12 cellular contexts compared by ENCODE assay signal in the genomic region with DNA sequence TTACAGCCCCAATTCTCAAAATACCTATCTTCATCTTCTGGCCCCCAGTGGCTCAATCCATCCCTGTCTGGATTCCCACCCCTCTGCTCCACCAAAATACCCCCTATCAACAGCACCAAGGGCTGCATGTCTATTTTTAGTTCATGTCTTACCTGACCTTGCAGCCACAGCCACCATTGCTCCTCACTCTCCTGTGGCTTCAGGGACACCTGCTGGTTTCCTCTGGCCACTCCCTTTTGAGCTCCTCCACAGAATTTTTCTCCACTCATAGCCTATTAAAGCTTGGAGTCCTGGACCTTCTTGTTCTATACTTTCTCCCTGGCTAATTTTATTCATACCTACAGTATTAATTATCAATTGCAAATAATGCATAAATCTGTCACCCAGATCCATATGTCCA.
DNase-seq lines count a peak whose midpoint lies in the region; ATAC-seq and TF ChIP-seq lines count a peak whose summit lies in the region.
"Had no signal": no experiment of that assay in that cellular context is flagged by ENCODE, and none has a peak within 500 bp of the region (broad histone marks: within the 10 kb centered on the region; RNA-seq: fewer than 3 reads in every experiment).

No MANE protein-coding gene starts in this region.

- H3F3A ChIP-seq in MM.1S (ENCODE audit: insufficient read depth, low read length) = no peaks in the 10 kb centered on the region
- H3F3A ChIP-seq in SK-N-SH (replicated peaks; ENCODE audit: insufficient read depth) = no peaks in the 10 kb centered on the region

- H3K27ac ChIP-seq in MM.1S (ENCODE audit: low read length) (no peak overlapping the region), SK-N-SH (ENCODE audit: low read depth in 2 of 2, low read length in 1 of 2) (no peak overlapping the region)

- H3K4me2 ChIP-seq in MM.1S (ENCODE audit: low read depth, low read length) = no peak overlapping the region
- no peak overlapping the region for H3K4me2 ChIP-seq in SK-N-SH

- no peaks in the 10 kb centered on the region for H3K36me3 Mint-ChIP-seq in nephron progenitor cell (ENCODE audit: low read depth)
- H3K36me3 Mint-ChIP-seq: stimulated activated naive B cell treated with anti-CD40 and anti-IgM and Interleukin-4, amounts not matched to agents 10 μg/mL and 1 μg/mL and 100 μg/mL, for 72 hours had no signal

- POLR2A ChIA-PET in SK-N-SH (lab: Yijun Ruan, JAX) = no interaction called here

- no peaks in the 10 kb centered on the region for H3K9me3 ChIP-seq in MM.1S (replicated peaks; ENCODE audit: insufficient read depth, low read length)
- no peaks in the 10 kb centered on the region for H3K9me3 ChIP-seq in SK-N-SH

- ATAC-seq in GM19328 (IDR thresholded peaks at IDR 0.05; ENCODE audit: unreplicated experiment) = no peak
- no peak for ATAC-seq in HG02763 (IDR thresholded peaks at IDR 0.05; ENCODE audit: unreplicated experiment)
- ATAC-seq: stimulated activated naive B cell treated with anti-CD40 and anti-IgM and Interleukin-4, amounts not matched to agents 10 μg/mL and 1 μg/mL and 100 μg/mL, for 72 hours had no signal

- no peaks in the 10 kb centered on the region for H4K20me1 ChIP-seq in MM.1S (ENCODE audit: insufficient read depth, low read length)
- H4K20me1 ChIP-seq in SK-N-SH (ENCODE audit: insufficient read depth) = no peaks in the 10 kb centered on the region

- peak; percentile 60 for TF ChIP-seq RAD21 in SK-N-SH (IDR thresholded peaks at IDR 0.05; ENCODE audit: low read length)

- H2AFZ ChIP-seq in MM.1S (ENCODE audit: low read length) = no peak overlapping the region
- H2AFZ ChIP-seq in SK-N-SH (ENCODE audit: low read depth) = no peak overlapping the region

- DNase-seq in DMS153 treated with DMSO at 0.1 percent for 48 hours (lab: John Stamatoyannopoulos, UW; ENCODE audit: unreplicated experiment) (peak; percentile 41), MM.1S (peak; percentile 17), SK-N-SH (no peak), left kidney (ENCODE audit: low read depth, low spot score) (peak; percentile 25), nephron progenitor cell (no peak)
- no peak for DNase-seq in activated CD4-positive, alpha-beta T cell treated with anti-CD3 and anti-CD28 coated beads, Interleukin-2, amount 50 U/mL, for 1 hour
- DNase-seq: NCI-H446; stimulated activated naive B cell treated with anti-CD40 and anti-IgM and Interleukin-4, amounts not matched to agents 10 μg/mL and 1 μg/mL and 100 μg/mL, for 72 hours had no signal

- H3K36me3 ChIP-seq in MM.1S (replicated peaks; ENCODE audit: insufficient read depth, low read length) (no peaks in the 10 kb centered on the region), SK-N-SH (replicated peaks in 1 of 2; ENCODE audit: control insufficient read depth in 1 of 2, insufficient read depth in 2 of 2, low read length in 1 of 2) (no peaks in the 10 kb centered on the region)

- no peak overlapping the region for H3K27ac Mint-ChIP-seq in nephron progenitor cell
- H3K27ac Mint-ChIP-seq: activated T-helper 2 cell treated with anti-CD3 and anti-CD28 coated beads, Interferon-gamma antibody, Interleukin-2, Interleukin-4, amounts not matched to agents 10 μg/mL and 5 μg/mL and 100 μg/mL, durations not matched to agents 14 hours and 24 hours and 36 hours; stimulated activated naive B cell treated with anti-CD40 and anti-IgM and Interleukin-4, amounts not matched to agents 10 μg/mL and 1 μg/mL and 100 μg/mL, for 72 hours had no signal

- H3K27me3 ChIP-seq in MM.1S (replicated peaks; ENCODE audit: insufficient read depth, low read length) = no peaks in the 10 kb centered on the region
- H3K27me3 ChIP-seq in SK-N-SH (ENCODE audit: insufficient read depth) = no peaks in the 10 kb centered on the region

- no peak overlapping the region for H3K4me3 Mint-ChIP-seq in nephron progenitor cell
- H3K4me3 Mint-ChIP-seq: central memory CD8-positive, alpha-beta T cell; stimulated activated naive B cell treated with anti-CD40 and anti-IgM and Interleukin-4, amounts not matched to agents 10 μg/mL and 1 μg/mL and 100 μg/mL, for 72 hours had no signal

- H3K4me1 Mint-ChIP-seq in nephron progenitor cell = peaks cover 10% of the 10 kb centered on the region
- H3K4me1 Mint-ChIP-seq: central memory CD8-positive, alpha-beta T cell; stimulated activated naive B cell treated with anti-CD40 and anti-IgM and Interleukin-4, amounts not matched to agents 10 μg/mL and 1 μg/mL and 100 μg/mL, for 72 hours had no signal

- H3K4me1 ChIP-seq in MM.1S (ENCODE audit: low read length) (no peaks in the 10 kb centered on the region), SK-N-SH (ENCODE audit: control insufficient read depth in 1 of 2, insufficient read depth in 2 of 2, low read depth in 1 of 2, low read length in 1 of 2) (peaks cover 0 to 9% of the 10 kb centered on the region in 2 experiments; a peak in 1 of 4 replicates)

- peak; percentile 20; the same call in 1 of the 2 replicates for TF ChIP-seq CTCF in MM.1S (IDR thresholded peaks at IDR 0.05; ENCODE audit: low read length)
- 0 out of 2 replicates have a peak, but pooled peaks have one; percentile 17 for TF ChIP-seq CTCF in SK-N-SH (IDR thresholded peaks at IDR 0.05)
- no peak for TF ChIP-seq CTCF in nephron progenitor cell (IDR thresholded peaks at IDR 0.05)

- H3K9me2 ChIP-seq in MM.1S (replicated peaks; ENCODE audit: insufficient read depth, low read length) (no peaks in the 10 kb centered on the region), SK-N-SH (no peaks in the 10 kb centered on the region)

- H3K79me2 ChIP-seq in MM.1S (ENCODE audit: low read length) = no peaks in the 10 kb centered on the region
- H3K79me2 ChIP-seq in SK-N-SH (ENCODE audit: insufficient read depth) = no peaks in the 10 kb centered on the region

- no peaks in the 10 kb centered on the region for H3K9me3 Mint-ChIP-seq in nephron progenitor cell
- H3K9me3 Mint-ChIP-seq: activated T-helper 2 cell treated with anti-CD3 and anti-CD28 coated beads, Interferon-gamma antibody, Interleukin-2, Interleukin-4, amounts not matched to agents 10 μg/mL and 5 μg/mL and 100 μg/mL, durations not matched to agents 14 hours and 24 hours and 36 hours; central memory CD8-positive, alpha-beta T cell; stimulated activated naive B cell treated with anti-CD40 and anti-IgM and Interleukin-4, amounts not matched to agents 10 μg/mL and 1 μg/mL and 100 μg/mL, for 72 hours had no signal

- no peak for TF ChIP-seq EP300 in SK-N-SH (IDR thresholded peaks at IDR 0.05; ENCODE audit: borderline replicate concordance in 1 of 2, low read depth in 1 of 2, low read length in 1 of 2)

- no peak overlapping the region for H3K9ac ChIP-seq in MM.1S (ENCODE audit: low read length)
- no peak overlapping the region for H3K9ac ChIP-seq in SK-N-SH

- H3K27me3 Mint-ChIP-seq in nephron progenitor cell (ENCODE audit: low read depth, poor library complexity) = peaks cover 10% of the 10 kb centered on the region
- H3K27me3 Mint-ChIP-seq: central memory CD8-positive, alpha-beta T cell; stimulated activated naive B cell treated with anti-CD40 and anti-IgM and Interleukin-4, amounts not matched to agents 10 μg/mL and 1 μg/mL and 100 μg/mL, for 72 hours had no signal

- CTCF ChIA-PET in SK-N-SH (lab: Yijun Ruan, JAX) = interaction anchor here (0.9 kb wide), 1 partner anchor 324 kb away, joined by 6 read pairs; no protein-coding TSS in a partner anchor

- no peak overlapping the region for H3K4me3 ChIP-seq in MM.1S (ENCODE audit: low read length)
- H3K4me3 ChIP-seq in SK-N-SH (ENCODE audit: low read depth in 2 of 2, low read length in 1 of 2) = no peak overlapping the region

TF ChIP-seq in SK-N-SH, 30 proteins besides CTCF, POLR2A, EP300 and RAD21:
- TF ChIP-seq CHD2 (IDR thresholded peaks at IDR 0.05; ENCODE audit: low read length, partially characterized antibody) (no peak), SMC3 (IDR thresholded peaks at IDR 0.05; ENCODE audit: low read depth, low read length) (peak; percentile 53)
- TF ChIP-seq, protein P1, sequence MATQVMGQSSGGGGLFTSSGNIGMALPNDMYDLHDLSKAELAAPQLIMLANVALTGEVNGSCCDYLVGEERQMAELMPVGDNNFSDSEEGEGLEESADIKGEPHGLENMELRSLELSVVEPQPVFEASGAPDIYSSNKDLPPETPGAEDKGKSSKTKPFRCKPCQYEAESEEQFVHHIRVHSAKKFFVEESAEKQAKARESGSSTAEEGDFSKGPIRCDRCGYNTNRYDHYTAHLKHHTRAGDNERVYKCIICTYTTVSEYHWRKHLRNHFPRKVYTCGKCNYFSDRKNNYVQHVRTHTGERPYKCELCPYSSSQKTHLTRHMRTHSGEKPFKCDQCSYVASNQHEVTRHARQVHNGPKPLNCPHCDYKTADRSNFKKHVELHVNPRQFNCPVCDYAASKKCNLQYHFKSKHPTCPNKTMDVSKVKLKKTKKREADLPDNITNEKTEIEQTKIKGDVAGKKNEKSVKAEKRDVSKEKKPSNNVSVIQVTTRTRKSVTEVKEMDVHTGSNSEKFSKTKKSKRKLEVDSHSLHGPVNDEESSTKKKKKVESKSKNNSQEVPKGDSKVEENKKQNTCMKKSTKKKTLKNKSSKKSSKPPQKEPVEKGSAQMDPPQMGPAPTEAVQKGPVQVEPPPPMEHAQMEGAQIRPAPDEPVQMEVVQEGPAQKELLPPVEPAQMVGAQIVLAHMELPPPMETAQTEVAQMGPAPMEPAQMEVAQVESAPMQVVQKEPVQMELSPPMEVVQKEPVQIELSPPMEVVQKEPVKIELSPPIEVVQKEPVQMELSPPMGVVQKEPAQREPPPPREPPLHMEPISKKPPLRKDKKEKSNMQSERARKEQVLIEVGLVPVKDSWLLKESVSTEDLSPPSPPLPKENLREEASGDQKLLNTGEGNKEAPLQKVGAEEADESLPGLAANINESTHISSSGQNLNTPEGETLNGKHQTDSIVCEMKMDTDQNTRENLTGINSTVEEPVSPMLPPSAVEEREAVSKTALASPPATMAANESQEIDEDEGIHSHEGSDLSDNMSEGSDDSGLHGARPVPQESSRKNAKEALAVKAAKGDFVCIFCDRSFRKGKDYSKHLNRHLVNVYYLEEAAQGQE (IDR thresholded peaks at IDR 0.05; ENCODE audit: low read depth, low read length) = no peak

Comparison
In these comparisons a context has a peak if more than half of its experiments do, and no peak if none do; other contexts are left out.
1. DNase-seq: peak in DMS153 treated with DMSO at 0.1 percent for 48 hours (single experiment), MM.1S (single experiment) and left kidney (single experiment); none in SK-N-SH (single experiment), nephron progenitor cell (single experiment) and activated CD4-positive, alpha-beta T cell treated with anti-CD3 and anti-CD28 coated beads, Interleukin-2, amount 50 U/mL, for 1 hour (single experiment).